Comparison of ENCODE assay signal across 8 cellular contexts in genomic region chr18:62131305-62131909, GRCh38. TPM values are rescaled to one million over a fixed set of nuclear protein-coding genes. Genes with fewer than 3 reads are reported as not detected.
A peak's percentile ranks its signal among the peaks of the same experiment; 100 is the strongest.
DNase-seq lines count a peak whose midpoint lies in the region; ATAC-seq and TF ChIP-seq lines count a peak whose summit lies in the region.

No MANE protein-coding gene starts in this region.

- CTCF ChIA-PET in WTC11 (lab: Charles Lee), result interaction anchor here (0.5 to 2.5 kb wide), 26 partner anchors 9 to 673 kb away, joined by 3 to 29 read pairs (median 3); no protein-coding TSS in a partner anchor

- TF ChIP-seq CTCF in WTC11 (IDR thresholded peaks at IDR 0.05) (peak; percentile 70), left lung (IDR thresholded peaks at IDR 0.05) (peak; percentile 80 to 84)

- no peaks in the 10 kb centered on the region for H3K27me3 Mint-ChIP-seq in WTC11 (ENCODE audit: low read depth)

- peak; percentile 13 for DNase-seq in DMS153 treated with DMSO at 0.1 percent for 48 hours (lab: John Stamatoyannopoulos, UW; ENCODE audit: unreplicated experiment)
- no peak for DNase-seq in DMS153 (lab: John Stamatoyannopoulos, UW)
- peak; percentile 27 for DNase-seq in NCI-H2081 treated with DMSO at 0.1 percent for 48 hours (lab: John Stamatoyannopoulos, UW)
- peak; percentile 62 for DNase-seq in WTC11 (ENCODE audit: low spot score)
- DNase-seq in cerebellar cortex (ENCODE audit: low spot score), result peak; percentile 79
- DNase-seq in left lung, result peak in 1 of 2 donors; percentile 36
- peak; percentile 32 to 48 (median 44) for DNase-seq in stimulated activated CD4-positive, alpha-beta T cell treated with anti-CD3 and anti-CD28 coated beads, TNF-alpha, amount 100 ng/mL, for 24 hours (ENCODE audit: low read depth in 3 of 3)

- H3K4me1 ChIP-seq in left lung, result no peaks in the 10 kb centered on the region

- ATAC-seq in HG02623 (IDR thresholded peaks at IDR 0.05; ENCODE audit: unreplicated experiment) (peak; percentile 81), WTC11 (peak; percentile 66; the same call in 1 of the 2 replicates), left lung (peak; percentile 84)

- no peak overlapping the region for H3K27ac Mint-ChIP-seq in WTC11

- no peaks in the 10 kb centered on the region for H3K9me3 Mint-ChIP-seq in WTC11

- no peak overlapping the region for H3K4me3 Mint-ChIP-seq in WTC11

- H3K27me3 ChIP-seq in left lung, result no peaks in the 10 kb centered on the region

- POLR2A ChIA-PET in WTC11 (lab: Charles Lee), result no interaction called here

- H3K36me3 ChIP-seq in left lung, result peaks cover 0 to under 1% of the 10 kb centered on the region in 2 donors

- H3K4me3 ChIP-seq in left lung, result no peak overlapping the region

- H3K9me3 ChIP-seq in left lung, result no peaks in the 10 kb centered on the region

- H3K36me3 Mint-ChIP-seq in WTC11, result no peaks in the 10 kb centered on the region

- peaks cover 4% of the 10 kb centered on the region; the same call in 1 of the 2 replicates for H3K4me1 Mint-ChIP-seq in WTC11

- no peak overlapping the region for H3K27ac ChIP-seq in left lung

- intact Hi-C loops in left lung (cut with DNase I), result no loop called here

TF ChIP-seq in WTC11, 78 proteins besides CTCF, POLR2A, EP300 and RAD21:
- TF ChIP-seq ESRRA (CRISPR knock-in tag; IDR thresholded peaks at IDR 0.05; ENCODE audit: borderline replicate concordance) (no peak), TEAD1 (CRISPR knock-in tag; IDR thresholded peaks at IDR 0.05) (no peak), FOXJ3 (CRISPR knock-in tag; IDR thresholded peaks at IDR 0.05; ENCODE audit: borderline replicate concordance) (no peak), ZNF532 (CRISPR knock-in tag; IDR thresholded peaks at IDR 0.05; ENCODE audit: borderline replicate concordance) (no peak), ARID4B (CRISPR knock-in tag; IDR thresholded peaks at IDR 0.05; ENCODE audit: borderline replicate concordance) (no peak), NFATC4 (CRISPR knock-in tag; IDR thresholded peaks at IDR 0.05) (no peak), ETV6 (CRISPR knock-in tag; IDR thresholded peaks at IDR 0.05) (no peak), JUN (CRISPR knock-in tag; IDR thresholded peaks at IDR 0.05) (no peak), SMAD3 (CRISPR knock-in tag; IDR thresholded peaks at IDR 0.05; ENCODE audit: borderline replicate concordance) (no peak), NR2C2 (CRISPR knock-in tag; IDR thresholded peaks at IDR 0.05) (no peak), ATF1 (CRISPR knock-in tag; IDR thresholded peaks at IDR 0.05) (no peak), SP1 (CRISPR knock-in tag; conservative IDR thresholded peaks at IDR 0.05) (no peak), NR1H2 (CRISPR knock-in tag; IDR thresholded peaks at IDR 0.05) (no peak), ZNF423 (CRISPR knock-in tag; IDR thresholded peaks at IDR 0.05) (no peak), ZNF121 (CRISPR knock-in tag; IDR thresholded peaks at IDR 0.05) (no peak)
- TF ChIP-seq, protein P1, sequence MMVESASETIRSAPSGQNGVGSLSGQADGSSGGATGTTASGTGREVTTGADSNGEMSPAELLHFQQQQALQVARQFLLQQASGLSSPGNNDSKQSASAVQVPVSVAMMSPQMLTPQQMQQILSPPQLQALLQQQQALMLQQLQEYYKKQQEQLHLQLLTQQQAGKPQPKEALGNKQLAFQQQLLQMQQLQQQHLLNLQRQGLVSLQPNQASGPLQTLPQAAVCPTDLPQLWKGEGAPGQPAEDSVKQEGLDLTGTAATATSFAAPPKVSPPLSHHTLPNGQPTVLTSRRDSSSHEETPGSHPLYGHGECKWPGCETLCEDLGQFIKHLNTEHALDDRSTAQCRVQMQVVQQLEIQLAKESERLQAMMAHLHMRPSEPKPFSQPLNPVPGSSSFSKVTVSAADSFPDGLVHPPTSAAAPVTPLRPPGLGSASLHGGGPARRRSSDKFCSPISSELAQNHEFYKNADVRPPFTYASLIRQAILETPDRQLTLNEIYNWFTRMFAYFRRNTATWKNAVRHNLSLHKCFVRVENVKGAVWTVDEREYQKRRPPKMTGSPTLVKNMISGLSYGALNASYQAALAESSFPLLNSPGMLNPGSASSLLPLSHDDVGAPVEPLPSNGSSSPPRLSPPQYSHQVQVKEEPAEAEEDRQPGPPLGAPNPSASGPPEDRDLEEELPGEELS (CRISPR knock-in tag; IDR thresholded peaks at IDR 0.05), result no peak
- TF ChIP-seq, protein P2, sequence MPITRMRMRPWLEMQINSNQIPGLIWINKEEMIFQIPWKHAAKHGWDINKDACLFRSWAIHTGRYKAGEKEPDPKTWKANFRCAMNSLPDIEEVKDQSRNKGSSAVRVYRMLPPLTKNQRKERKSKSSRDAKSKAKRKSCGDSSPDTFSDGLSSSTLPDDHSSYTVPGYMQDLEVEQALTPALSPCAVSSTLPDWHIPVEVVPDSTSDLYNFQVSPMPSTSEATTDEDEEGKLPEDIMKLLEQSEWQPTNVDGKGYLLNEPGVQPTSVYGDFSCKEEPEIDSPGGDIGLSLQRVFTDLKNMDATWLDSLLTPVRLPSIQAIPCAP (CRISPR knock-in tag; IDR thresholded peaks at IDR 0.05), result no peak
- TF ChIP-seq, protein P3, sequence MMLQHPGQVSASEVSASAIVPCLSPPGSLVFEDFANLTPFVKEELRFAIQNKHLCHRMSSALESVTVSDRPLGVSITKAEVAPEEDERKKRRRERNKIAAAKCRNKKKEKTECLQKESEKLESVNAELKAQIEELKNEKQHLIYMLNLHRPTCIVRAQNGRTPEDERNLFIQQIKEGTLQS (CRISPR knock-in tag; conservative IDR thresholded peaks at IDR 0.05), result no peak

RNA-seq across cellular contexts. Expression of gene PIGN, which starts 55.4 kb away (rescaled TPM):
- 23.4 to 24.2 TPM (median 23.5 TPM) in 3 replicates for total RNA-seq in WTC11 (2021)
- total RNA-seq in left lung, result 10 to 100 TPM; 28.9 to 31.4 TPM

RNA-seq across cellular contexts. Expression of gene RELCH, which starts 55.6 kb away (rescaled TPM):
- total RNA-seq in WTC11 (2021) (23.8 to 30.2 TPM (median 25.3 TPM) in 3 replicates), left lung (10 to 100 TPM; 23.8 to 32.6 TPM)
